11 cellular contexts compared by ENCODE assay signal in genomic region chr2:234493117-234493516, GRCh38. TPM values are rescaled to one million over a fixed set of nuclear protein-coding genes. Genes with fewer than 3 reads are reported as not detected.
DNase-seq lines count a peak whose midpoint lies in the region; ATAC-seq and TF ChIP-seq lines count a peak whose summit lies in the region.
"Had no signal": no experiment of that assay in that cellular context is flagged by ENCODE, and none has a peak within 500 bp of the region (broad histone marks: within the 10 kb centered on the region; RNA-seq: fewer than 3 reads in every experiment).

No MANE protein-coding gene starts in this region.

- TF ChIP-seq CTCF in lower lobe of right lung (IDR thresholded peaks at IDR 0.05) (no peak), transverse colon (IDR thresholded peaks at IDR 0.05) (no peak), GM10266 (IDR thresholded peaks at IDR 0.05; ENCODE audit: control insufficient read depth, insufficient read depth, low read depth, missing control alignments) (no peak)

- peaks cover 13% of the 10 kb centered on the region for H3K4me1 ChIP-seq in lower lobe of right lung
- H3K4me1 ChIP-seq in transverse colon = peaks cover 6 to 23% (median 16%) of the 10 kb centered on the region in 4 donors

- H3K27me3 ChIP-seq in lower lobe of right lung (ENCODE audit: low read depth) = no peaks in the 10 kb centered on the region
- H3K27me3 ChIP-seq in transverse colon = peaks cover 29% of the 10 kb centered on the region
- H3K27me3 ChIP-seq: body of pancreas had no signal

- H3K36me3 Mint-ChIP-seq in activated naive CD4-positive, alpha-beta T cell treated with anti-CD3 and anti-CD28 coated beads for 36 hours (ENCODE audit: low read depth) = peaks cover 9% of the 10 kb centered on the region
- H3K36me3 Mint-ChIP-seq in activated naive CD8-positive, alpha-beta T cell treated with anti-CD3 and anti-CD28 coated beads, Interleukin-2, amount 50 U/mL, for 24 hours (ENCODE audit: low read depth) = peaks cover 17% of the 10 kb centered on the region

- H3K4me1 Mint-ChIP-seq in activated naive CD4-positive, alpha-beta T cell treated with anti-CD3 and anti-CD28 coated beads for 36 hours (ENCODE audit: low read depth) = peaks cover 49% of the 10 kb centered on the region
- peaks cover 64% of the 10 kb centered on the region for H3K4me1 Mint-ChIP-seq in activated naive CD8-positive, alpha-beta T cell treated with anti-CD3 and anti-CD28 coated beads, Interleukin-2, amount 50 U/mL, for 24 hours

- intact Hi-C loops in activated naive CD4-positive, alpha-beta T cell treated with anti-CD3 and anti-CD28 coated beads for 36 hours (cut with micrococcal nuclease) = loop anchor here (5.0 kb wide), 2 partner anchors 1076 to 1411 kb away; no protein-coding TSS in a partner anchor
- intact Hi-C loops in lower lobe of right lung (cut with DNase I) = no loop called here
- intact Hi-C loops in transverse colon (cut with DNase I; ENCODE audit: low total_unique reads) = no loop called here

- no peaks in the 10 kb centered on the region for H3K27me3 Mint-ChIP-seq in activated naive CD4-positive, alpha-beta T cell treated with anti-CD3 and anti-CD28 coated beads for 36 hours (ENCODE audit: low read depth)
- H3K27me3 Mint-ChIP-seq in activated naive CD8-positive, alpha-beta T cell treated with anti-CD3 and anti-CD28 coated beads, Interleukin-2, amount 50 U/mL, for 24 hours = no peaks in the 10 kb centered on the region

- H3K9me3 ChIP-seq in lower lobe of right lung = no peaks in the 10 kb centered on the region
- H3K9me3 ChIP-seq in transverse colon = no peaks in the 10 kb centered on the region
- H3K9me3 ChIP-seq: body of pancreas had no signal

- CTCF ChIA-PET in activated naive CD4-positive, alpha-beta T cell treated with anti-CD3 and anti-CD28 coated beads for 36 hours (lab: Charles Lee) = interaction anchor here (0.6 to 1.6 kb wide), 11 partner anchors 10 to 358 kb away, joined by 3 to 7 read pairs (median 4); no protein-coding TSS in a partner anchor

- ATAC-seq in activated naive CD8-positive, alpha-beta T cell treated with anti-CD3 and anti-CD28 coated beads, Interleukin-2, amount 50 U/mL, for 24 hours = no peak
- ATAC-seq in lower lobe of right lung = no peak
- ATAC-seq: body of pancreas, left lobe of liver had no signal

- peak overlapping the region; percentile 89 for H3K27ac Mint-ChIP-seq in activated naive CD4-positive, alpha-beta T cell treated with anti-CD3 and anti-CD28 coated beads for 36 hours
- H3K27ac Mint-ChIP-seq in activated naive CD8-positive, alpha-beta T cell treated with anti-CD3 and anti-CD28 coated beads, Interleukin-2, amount 50 U/mL, for 24 hours = peak overlapping the region; percentile 90

- no peak for TF ChIP-seq POLR2A in transverse colon (IDR thresholded peaks at IDR 0.05)

- no peak for TF ChIP-seq EP300 in transverse colon (IDR thresholded peaks at IDR 0.05; ENCODE audit: low read depth)

- H3K4me3 ChIP-seq in lower lobe of right lung = peak overlapping the region; percentile 77
- peak overlapping the region in 2 of 4 donors; percentile 0 to 74 for H3K4me3 ChIP-seq in transverse colon
- H3K4me3 ChIP-seq: body of pancreas had no signal

- in situ Hi-C loops in transverse colon (cut with MboI; ENCODE audit: low pct_ligation_motif_present in 1 of 4, low pct_unique_long_range_greater_than_20kb in 1 of 4, low sequenced_read_pairs in 3 of 4) = loop anchor here in 3 of 4 donors (10.0 to 25.0 kb wide), 3 partner anchors 206 to 506 kb away; no protein-coding TSS in a partner anchor

- H3K4me3 Mint-ChIP-seq in activated naive CD4-positive, alpha-beta T cell treated with anti-CD3 and anti-CD28 coated beads for 36 hours = peak overlapping the region; percentile 90
- peak overlapping the region; percentile 96 for H3K4me3 Mint-ChIP-seq in activated naive CD8-positive, alpha-beta T cell treated with anti-CD3 and anti-CD28 coated beads, Interleukin-2, amount 50 U/mL, for 24 hours

- no peak overlapping the region for H3K27ac ChIP-seq in lower lobe of right lung
- peak overlapping the region in 3 of 4 donors; percentile 4 to 86 (median 86) for H3K27ac ChIP-seq in transverse colon
- H3K27ac ChIP-seq: body of pancreas had no signal

- H3K9me3 Mint-ChIP-seq in activated naive CD4-positive, alpha-beta T cell treated with anti-CD3 and anti-CD28 coated beads for 36 hours = no peaks in the 10 kb centered on the region
- H3K9me3 Mint-ChIP-seq in activated naive CD8-positive, alpha-beta T cell treated with anti-CD3 and anti-CD28 coated beads, Interleukin-2, amount 50 U/mL, for 24 hours = no peaks in the 10 kb centered on the region

- H3K36me3 ChIP-seq in lower lobe of right lung (no peaks in the 10 kb centered on the region), transverse colon (no peaks in the 10 kb centered on the region)

- 44 to 54% methylated on average over 3 to 4 of the region's 4 CpGs for WGBS in transverse colon (ENCODE audit: low coverage in 1 of 2), 2 donors

- no peak for DNase-seq in activated naive CD4-positive, alpha-beta T cell treated with anti-CD3 and anti-CD28 coated beads for 36 hours
- no peak for DNase-seq in activated naive CD4-positive, alpha-beta T cell treated with anti-CD3 and anti-CD28 coated beads, Interleukin-2, amount 50 U/mL, for 16 hours
- DNase-seq in activated naive CD8-positive, alpha-beta T cell treated with anti-CD3 and anti-CD28 coated beads, Interleukin-2, amount 50 U/mL, for 24 hours = no peak
- no peak for DNase-seq in lower lobe of right lung
- no peak for DNase-seq in transverse colon
- DNase-seq in GM10266 (ENCODE audit: extremely low spot score) = no peak
- no peak for DNase-seq in inferior parietal cortex (ENCODE audit: extremely low spot score)
- DNase-seq in GF-D8 (lab: John Stamatoyannopoulos, UW) = no peak
- DNase-seq: body of pancreas, MV-4-11 had no signal

RNA-seq across cellular contexts. Expression of gene ARL4C, which starts 3.8 kb away (rescaled TPM):
- 10 to 100 TPM; 24.2 to 24.9 TPM for total RNA-seq in activated naive CD4-positive, alpha-beta T cell treated with anti-CD3 and anti-CD28 coated beads for 36 hours
- 13.4 TPM for total RNA-seq in lower lobe of right lung
- total RNA-seq in transverse colon = 10 to 100 TPM in 1 of 4 donors, 1 to 10 TPM in 3; 3.8 to 11.9 (median 5.3) TPM
